37 cellular contexts compared by ENCODE assay signal in the genomic region with DNA sequence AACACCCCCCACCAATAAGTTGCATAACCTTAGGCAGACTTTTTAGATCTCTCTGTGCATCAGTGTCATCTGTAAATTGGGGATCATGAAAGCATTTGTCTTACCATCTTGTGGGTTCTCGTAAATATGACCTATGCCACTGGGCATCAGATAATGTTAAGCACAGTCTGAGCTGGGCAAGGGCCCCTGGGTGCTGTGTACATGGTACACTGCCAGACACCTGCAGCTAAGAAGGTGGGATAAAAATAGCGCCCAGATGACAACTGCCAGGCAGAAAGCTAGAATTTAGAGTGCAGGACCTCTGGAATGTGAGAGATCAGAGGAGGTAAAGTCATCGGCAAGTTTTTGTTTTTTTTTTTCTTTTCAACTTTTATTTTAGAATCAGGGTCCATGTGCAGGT.
"Had no signal": no experiment of that assay in that cellular context is flagged by ENCODE, and none has a peak within 500 bp of the region (broad histone marks: within the 10 kb centered on the region; RNA-seq: fewer than 3 reads in every experiment).

No MANE protein-coding gene starts in this region.

- ATAC-seq: PC-3, Right ventricle myocardium inferior had no signal

- H3K4me3 ChIP-seq: ascending aorta, cardiac muscle cell, Peyer's patch had no signal

- H3K4me1 Mint-ChIP-seq: activated naive CD8-positive, alpha-beta T cell treated with anti-CD3 and anti-CD28 coated beads for 36 hours; central memory CD8-positive, alpha-beta T cell had no signal

- H3K36me3 ChIP-seq: ascending aorta, cardiac muscle cell, Peyer's patch had no signal

- H3K27me3 ChIP-seq: ascending aorta, cardiac muscle cell, Peyer's patch had no signal

- DNase-seq: activated B cell treated with CpG ODN at 0.5 μM for 24 hours; activated CD4-positive, alpha-beta memory T cell treated with anti-CD3 and anti-CD28 coated beads for 36 hours; activated CD4-positive, alpha-beta T cell treated with anti-CD3 and anti-CD28 coated beads for 4 hours; activated CD4-positive, alpha-beta T cell treated with anti-CD3 and anti-CD28 coated beads, Interleukin-2, amount 50 U/mL, for 1 hour; activated CD4-positive, CD25-positive, alpha-beta regulatory T cell treated with anti-CD3 and anti-CD28 coated beads, Interleukin-2, amount 50 U/mL, for 72 hours; activated CD8-positive, alpha-beta memory T cell treated with anti-CD3 and anti-CD28 coated beads, Interleukin-2, amount 50 U/mL, for 4 hours; activated effector memory CD4-positive, alpha-beta T cell treated with anti-CD3 and anti-CD28 coated beads, Interleukin-2, amount 50 U/mL, for 16 hours; activated naive CD4-positive, alpha-beta T cell; activated naive CD4-positive, alpha-beta T cell treated with anti-CD3 and anti-CD28 coated beads, Interleukin-2, amount 50 U/mL, for 16 hours; activated naive CD8-positive, alpha-beta T cell treated with anti-CD3 and anti-CD28 coated beads for 36 hours; activated T-cell treated with anti-CD3 and anti-CD28 coated beads, Interleukin-2, amount 50 U/mL, for 48 hours; amniotic stem cell; Karpas-422; KBM-7; NCI-H1092 treated with DMSO at 0.1 percent for 48 hours; NCI-H1417 treated with DMSO at 0.1 percent for 48 hours; NCI-H187 treated with DMSO at 0.1 percent for 48 hours; NCI-H2081; NCI-H2171 treated with DMSO at 0.1 percent for 48 hours; NCI-H226; NCI-H446 treated with DMSO at 0.1 percent for 48 hours; NCI-H524; NCI-H69; NCI-H82; PC-3; Peyer's patch; SW 1271; T-helper 1 cell; T-helper 2 cell; T-helper 9 cell had no signal

- H3K27ac ChIP-seq: ascending aorta, cardiac muscle cell, Peyer's patch, RWPE1, VCaP had no signal

- H3K9me3 ChIP-seq: ascending aorta, Peyer's patch had no signal

- H3K27ac Mint-ChIP-seq: activated B cell treated with CpG ODN at 0.5 μM for 24 hours; activated CD4-positive, alpha-beta memory T cell treated with anti-CD3 and anti-CD28 coated beads for 36 hours; activated naive CD8-positive, alpha-beta T cell treated with anti-CD3 and anti-CD28 coated beads for 36 hours; IgD-negative memory B cell had no signal

- H3K36me3 Mint-ChIP-seq: activated CD4-positive, alpha-beta memory T cell treated with anti-CD3 and anti-CD28 coated beads for 36 hours; activated naive CD8-positive, alpha-beta T cell treated with anti-CD3 and anti-CD28 coated beads for 36 hours had no signal

- H3K4me3 Mint-ChIP-seq: activated B cell treated with CpG ODN at 0.5 μM for 24 hours; activated CD4-positive, alpha-beta memory T cell treated with anti-CD3 and anti-CD28 coated beads for 36 hours; activated naive CD8-positive, alpha-beta T cell treated with anti-CD3 and anti-CD28 coated beads for 36 hours; central memory CD8-positive, alpha-beta T cell had no signal

- H3K9me3 Mint-ChIP-seq: activated B cell treated with CpG ODN at 0.5 μM for 24 hours; activated CD4-positive, alpha-beta memory T cell treated with anti-CD3 and anti-CD28 coated beads for 36 hours; activated naive CD8-positive, alpha-beta T cell treated with anti-CD3 and anti-CD28 coated beads for 36 hours; central memory CD8-positive, alpha-beta T cell had no signal

- H3K27me3 Mint-ChIP-seq: activated B cell treated with CpG ODN at 0.5 μM for 24 hours; central memory CD8-positive, alpha-beta T cell; IgD-negative memory B cell had no signal

- H3K4me1 ChIP-seq: ascending aorta, Peyer's patch had no signal
